ENCODE assay signal across 8 cellular contexts in the genomic region with DNA sequence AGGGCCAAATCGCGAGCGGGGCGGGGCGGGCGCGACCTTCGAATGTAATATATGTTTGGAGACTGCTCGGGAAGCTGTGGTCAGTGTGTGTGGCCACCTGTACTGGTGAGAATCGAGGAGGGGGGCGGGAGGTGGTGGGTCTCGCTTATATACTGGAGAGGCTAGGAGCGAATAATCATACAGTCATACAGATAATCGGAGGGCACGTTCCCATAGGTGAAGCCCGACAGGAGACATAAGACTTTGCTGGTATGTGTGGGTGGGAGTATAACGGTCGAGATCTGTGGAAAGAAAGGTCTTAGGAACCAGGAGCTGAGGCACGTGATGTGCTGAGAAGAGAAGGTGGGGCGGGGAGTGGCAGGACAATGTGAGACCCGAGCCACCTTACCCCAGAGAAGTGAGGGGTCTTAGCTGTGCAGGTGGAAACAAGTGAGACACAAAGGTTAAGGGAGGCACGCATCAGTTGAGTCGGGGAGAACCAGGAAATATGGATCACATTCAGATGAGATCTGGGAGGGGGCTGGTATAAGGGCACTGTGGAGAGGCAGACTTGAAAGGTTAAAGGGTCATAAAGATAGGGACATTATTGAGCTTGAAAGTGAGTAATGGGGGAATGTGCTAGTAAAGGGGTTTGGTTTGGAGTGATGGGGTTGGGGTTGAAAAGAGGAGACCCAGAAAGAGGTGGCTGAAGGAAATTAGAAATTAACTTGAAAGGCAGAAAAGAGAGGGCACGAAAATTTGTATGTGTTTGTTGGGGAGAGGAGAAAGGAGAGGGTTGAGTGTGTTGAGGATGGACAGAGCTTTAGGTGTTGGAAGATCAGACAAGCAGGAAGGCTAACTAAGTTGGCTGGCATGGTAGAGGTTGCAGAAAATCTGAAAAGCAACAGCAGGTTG. TPM values are rescaled to one million over a fixed set of nuclear protein-coding genes. Genes with fewer than 3 reads are reported as not detected.
DNase-seq lines count a peak whose midpoint lies in the region; ATAC-seq lines count a peak whose summit lies in the region.

No MANE protein-coding gene starts in this region.

- peak overlapping the region; percentile 93 to 98 for H3K4me3 Mint-ChIP-seq in activated T-cell treated with anti-CD3 and anti-CD28 coated beads, Interleukin-2, amount 50 U/mL, for 72 hours
- H3K4me3 Mint-ChIP-seq in activated CD4-positive, alpha-beta memory T cell treated with anti-CD3 and anti-CD28 coated beads for 36 hours = peak overlapping the region; percentile 85
- peak overlapping the region; percentile 86 for H3K4me3 Mint-ChIP-seq in stimulated activated memory B cell treated with anti-CD40 and anti-IgM and Interleukin-4, amounts not matched to agents 10 μg/mL and 1 μg/mL and 100 μg/mL, for 72 hours

- intact Hi-C loops in activated CD4-positive, alpha-beta memory T cell treated with anti-CD3 and anti-CD28 coated beads for 36 hours (cut with micrococcal nuclease) = loop anchor here (1.0 to 10.0 kb wide), 6 partner anchors 12 to 794 kb away; a partner anchor contains a TSS

- H3K4me1 Mint-ChIP-seq in activated T-cell treated with anti-CD3 and anti-CD28 coated beads, Interleukin-2, amount 50 U/mL, for 72 hours (ENCODE audit: low read depth) = peaks cover 73% of the 10 kb centered on the region
- H3K4me1 Mint-ChIP-seq in activated CD4-positive, alpha-beta memory T cell treated with anti-CD3 and anti-CD28 coated beads for 36 hours (ENCODE audit: low read depth) = peaks cover 62% of the 10 kb centered on the region
- peaks cover 70% of the 10 kb centered on the region for H3K4me1 Mint-ChIP-seq in stimulated activated memory B cell treated with anti-CD40 and anti-IgM and Interleukin-4, amounts not matched to agents 10 μg/mL and 1 μg/mL and 100 μg/mL, for 72 hours

- peak overlapping the region; percentile 91 for H3K27ac Mint-ChIP-seq in activated T-cell treated with anti-CD3 and anti-CD28 coated beads, Interleukin-2, amount 50 U/mL, for 72 hours
- peak overlapping the region; percentile 96 for H3K27ac Mint-ChIP-seq in activated CD4-positive, alpha-beta memory T cell treated with anti-CD3 and anti-CD28 coated beads for 36 hours
- peak overlapping the region; percentile 86 for H3K27ac Mint-ChIP-seq in stimulated activated memory B cell treated with anti-CD40 and anti-IgM and Interleukin-4, amounts not matched to agents 10 μg/mL and 1 μg/mL and 100 μg/mL, for 72 hours

- H3K9me3 Mint-ChIP-seq in activated T-cell treated with anti-CD3 and anti-CD28 coated beads, Interleukin-2, amount 50 U/mL, for 72 hours = no peaks in the 10 kb centered on the region
- no peaks in the 10 kb centered on the region for H3K9me3 Mint-ChIP-seq in activated CD4-positive, alpha-beta memory T cell treated with anti-CD3 and anti-CD28 coated beads for 36 hours
- H3K9me3 Mint-ChIP-seq in stimulated activated memory B cell treated with anti-CD40 and anti-IgM and Interleukin-4, amounts not matched to agents 10 μg/mL and 1 μg/mL and 100 μg/mL, for 72 hours = no peaks in the 10 kb centered on the region

- H3K36me3 ChIP-seq in iPS-15b (ENCODE audit: control insufficient read depth, insufficient read depth, low read length) = peaks cover 25% of the 10 kb centered on the region

- CTCF ChIA-PET in activated CD4-positive, alpha-beta memory T cell treated with anti-CD3 and anti-CD28 coated beads for 36 hours (lab: Charles Lee) = interaction anchor here (0.6 to 1.4 kb wide), 6 partner anchors 12 to 789 kb away, joined by 3 to 11 read pairs (median 6); a partner anchor contains a TSS

- H3K36me3 Mint-ChIP-seq in activated T-cell treated with anti-CD3 and anti-CD28 coated beads, Interleukin-2, amount 50 U/mL, for 72 hours (ENCODE audit: insufficient read depth in 2 of 2) = peaks cover 13% of the 10 kb centered on the region in 2 donors
- peaks cover 27% of the 10 kb centered on the region for H3K36me3 Mint-ChIP-seq in activated CD4-positive, alpha-beta memory T cell treated with anti-CD3 and anti-CD28 coated beads for 36 hours
- H3K36me3 Mint-ChIP-seq in stimulated activated memory B cell treated with anti-CD40 and anti-IgM and Interleukin-4, amounts not matched to agents 10 μg/mL and 1 μg/mL and 100 μg/mL, for 72 hours = peaks cover 28% of the 10 kb centered on the region

- H3K4me3 ChIP-seq in iPS-15b (ENCODE audit: low read depth, low read length) = peak overlapping the region; percentile 95

- H3K9ac ChIP-seq in iPS-15b (ENCODE audit: low read depth, low read length) = peak overlapping the region; percentile 77

- no peaks in the 10 kb centered on the region for H3K27me3 ChIP-seq in iPS-15b (ENCODE audit: control insufficient read depth, insufficient read depth, low read length)

- peaks cover 5% of the 10 kb centered on the region for H3K4me1 ChIP-seq in iPS-15b (ENCODE audit: control insufficient read depth, insufficient read depth, low read length)

- no peaks in the 10 kb centered on the region for H3K9me3 ChIP-seq in iPS-15b (ENCODE audit: control insufficient read depth, insufficient read depth, low read length)

- no peak for ATAC-seq in activated T-cell treated with anti-CD3 and anti-CD28 coated beads, Interleukin-2, amount 50 U/mL, for 72 hours (replicated peaks in 1 of 2)
- no peak for ATAC-seq in stimulated activated memory B cell treated with anti-CD40 and anti-IgM and Interleukin-4, amounts not matched to agents 10 μg/mL and 1 μg/mL and 100 μg/mL, for 72 hours
- no peak for ATAC-seq in HG02840 (IDR thresholded peaks at IDR 0.05; ENCODE audit: low FRiP score, unreplicated experiment)

- no peaks in the 10 kb centered on the region for H3K27me3 Mint-ChIP-seq in activated T-cell treated with anti-CD3 and anti-CD28 coated beads, Interleukin-2, amount 50 U/mL, for 72 hours (ENCODE audit: low read depth)
- H3K27me3 Mint-ChIP-seq in activated CD4-positive, alpha-beta memory T cell treated with anti-CD3 and anti-CD28 coated beads for 36 hours = no peaks in the 10 kb centered on the region
- no peaks in the 10 kb centered on the region for H3K27me3 Mint-ChIP-seq in stimulated activated memory B cell treated with anti-CD40 and anti-IgM and Interleukin-4, amounts not matched to agents 10 μg/mL and 1 μg/mL and 100 μg/mL, for 72 hours

- no peak for DNase-seq in activated T-cell treated with anti-CD3 and anti-CD28 coated beads, Interleukin-2, amount 50 U/mL, for 72 hours
- DNase-seq in activated T-cell treated with anti-CD3 and anti-CD28 coated beads, Interleukin-2, amount 50 U/mL, for 1 hour = no peak
- no peak for DNase-seq in activated CD4-positive, alpha-beta memory T cell treated with anti-CD3 and anti-CD28 coated beads for 36 hours
- DNase-seq in COR-L47 (lab: John Stamatoyannopoulos, UW) (no peak), LoVo (ENCODE audit: low spot score) (no peak)

- POLR2A ChIA-PET in activated CD4-positive, alpha-beta memory T cell treated with anti-CD3 and anti-CD28 coated beads for 36 hours (lab: Charles Lee) = interaction anchor here (0.6 to 4.9 kb wide), 4 partner anchors 10 to 540 kb away, joined by 3 to 57 read pairs (median 9); a partner anchor contains a TSS

RNA-seq across cellular contexts. Expression of a gene that starts 0.6 kb away (rescaled TPM):
- 10 to 100 TPM; 45.0 to 49.2 TPM for total RNA-seq in activated T-cell treated with anti-CD3 and anti-CD28 coated beads, Interleukin-2, amount 50 U/mL, for 72 hours
- 10 to 100 TPM; 60.8 to 63.8 TPM for total RNA-seq in activated CD4-positive, alpha-beta memory T cell treated with anti-CD3 and anti-CD28 coated beads for 36 hours

RNA-seq across cellular contexts. Expression of a gene that starts 2.9 kb away (rescaled TPM):
- 10 to 100 TPM; 29.6 to 30.4 TPM for total RNA-seq in activated T-cell treated with anti-CD3 and anti-CD28 coated beads, Interleukin-2, amount 50 U/mL, for 72 hours
- total RNA-seq in activated CD4-positive, alpha-beta memory T cell treated with anti-CD3 and anti-CD28 coated beads for 36 hours = 10 to 100 TPM; 34.0 to 34.8 TPM

RNA-seq across cellular contexts. Expression of a gene that starts 5.3 kb away (rescaled TPM):
- 10 to 100 TPM; 39.0 to 48.0 TPM for total RNA-seq in activated T-cell treated with anti-CD3 and anti-CD28 coated beads, Interleukin-2, amount 50 U/mL, for 72 hours
- 10 to 100 TPM; 16.5 to 23.5 TPM for total RNA-seq in activated CD4-positive, alpha-beta memory T cell treated with anti-CD3 and anti-CD28 coated beads for 36 hours

RNA-seq across cellular contexts. Expression of a gene that starts 11.2 kb away (rescaled TPM):
- total RNA-seq in activated T-cell treated with anti-CD3 and anti-CD28 coated beads, Interleukin-2, amount 50 U/mL, for 72 hours = 100 to 1,000 TPM in 1 of 2 donors, 10 to 100 TPM in 1; 98.3 to 104 TPM
- 10 to 100 TPM; 63.4 to 65.9 TPM for total RNA-seq in activated CD4-positive, alpha-beta memory T cell treated with anti-CD3 and anti-CD28 coated beads for 36 hours

RNA-seq across cellular contexts. Expression of a gene that starts 13.6 kb away (rescaled TPM):
- 100 to 1,000 TPM; 192 to 213 TPM for total RNA-seq in activated T-cell treated with anti-CD3 and anti-CD28 coated beads, Interleukin-2, amount 50 U/mL, for 72 hours
- 100 to 1,000 TPM; 117 to 118 TPM for total RNA-seq in activated CD4-positive, alpha-beta memory T cell treated with anti-CD3 and anti-CD28 coated beads for 36 hours
